In the genomic region with DNA sequence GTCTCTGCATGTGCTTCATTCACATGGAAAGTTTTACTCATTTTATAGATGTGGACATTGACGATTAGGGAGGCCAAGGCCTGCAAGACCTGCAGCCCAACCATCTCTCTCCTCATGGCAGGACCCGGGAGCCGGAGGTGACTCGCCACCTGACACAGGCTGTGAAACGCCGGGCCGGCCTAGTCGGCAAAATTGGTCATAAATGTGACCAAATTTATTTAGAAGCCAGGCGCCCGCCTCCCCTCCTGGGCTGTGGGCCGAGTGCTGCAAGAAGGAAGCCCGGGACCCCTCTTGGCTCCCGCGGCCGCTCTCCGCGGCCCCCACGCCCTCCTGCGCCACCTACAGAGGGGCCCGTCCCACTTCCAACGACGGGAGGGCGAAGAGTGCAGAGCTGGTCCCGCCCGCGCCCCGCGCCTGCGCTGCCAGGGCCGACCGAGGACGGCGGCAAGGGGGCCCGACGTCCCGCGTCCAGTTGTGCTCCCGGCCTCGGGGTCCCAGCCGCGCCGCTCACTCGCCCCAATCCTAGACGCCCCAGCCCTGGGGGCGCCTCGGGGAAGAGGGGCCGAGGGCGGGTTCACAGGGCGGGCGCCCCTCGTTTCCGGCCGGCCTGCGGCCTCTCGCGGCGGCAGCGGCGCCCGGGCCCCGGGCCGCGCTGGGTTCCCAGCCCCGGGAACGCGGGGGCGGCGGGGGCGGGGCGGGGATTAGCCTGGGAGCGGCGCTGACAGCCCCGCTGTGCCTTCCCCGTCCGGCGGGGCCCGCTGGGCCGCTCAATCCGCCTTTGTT, we compare ENCODE assay signal across 8 cellular contexts. TPM values are rescaled to one million over a fixed set of nuclear protein-coding genes. Genes with fewer than 3 reads are reported as not detected.
A peak's percentile ranks its signal among the peaks of the same experiment; 100 is the strongest.
DNase-seq lines count a peak whose midpoint lies in the region; ATAC-seq, FAIRE-seq and TF ChIP-seq lines count a peak whose summit lies in the region.

No MANE protein-coding gene starts in this region.

- DNase-seq in A549 (ENCODE audit: low read depth in 1 of 2, low spot score in 1 of 2) = peak; percentile 62 to 76
- peak; percentile 30 for DNase-seq in NCI-H460 (ENCODE audit: extremely low read depth, low read depth)
- DNase-seq in adrenal gland = peak in 4 of 7 donors; percentile 28 to 61 (median 42)
- DNase-seq in smooth muscle cell (lab: John Stamatoyannopoulos, UW; ENCODE audit: unreplicated experiment) = no peak
- no peak for DNase-seq in middle frontal gyrus (ENCODE audit: extremely low spot score, low spot score)

- H3K27ac ChIP-seq in A549 (peak overlapping the region; percentile 86 to 94), adrenal gland (peak overlapping the region in 1 of 5 donors; percentile 65), iPS-18a (ENCODE audit: low read length) (no peak overlapping the region), smooth muscle cell (ENCODE audit: low read depth) (no peak overlapping the region)

- H3K4me3 ChIP-seq in A549 (peak overlapping the region; percentile 57), GM08714 (ENCODE audit: low read length) (peak overlapping the region; percentile 44; the same call in 1 of the 2 replicates), adrenal gland (peak overlapping the region in 1 of 4 donors; percentile 73), iPS-18a (ENCODE audit: low read length) (peak overlapping the region; percentile 53), smooth muscle cell (peak overlapping the region; percentile 61)

- TF ChIP-seq POLR2A in A549 (IDR thresholded peaks at IDR 0.05; ENCODE audit: low read length) (peak; percentile 69), adrenal gland (IDR thresholded peaks at IDR 0.05) (no peak)

- H3K9me3 ChIP-seq in A549 (no peaks in the 10 kb centered on the region), adrenal gland (replicated peaks in 1 of 3) (no peaks in the 10 kb centered on the region), iPS-18a (ENCODE audit: control insufficient read depth, low read depth, low read length) (no peaks in the 10 kb centered on the region), smooth muscle cell (replicated peaks; ENCODE audit: low read depth) (no peaks in the 10 kb centered on the region)

- H3K36me3 ChIP-seq in adrenal gland (replicated peaks in 1 of 2) (no peaks in the 10 kb centered on the region), iPS-18a (ENCODE audit: control insufficient read depth, low read depth, low read length) (no peaks in the 10 kb centered on the region), smooth muscle cell (ENCODE audit: low read depth) (no peaks in the 10 kb centered on the region)

- TF ChIP-seq RAD21 in A549 (conservative IDR thresholded peaks at IDR 0.05 in 1 of 2, IDR thresholded peaks at IDR 0.05 in 1 of 2) = no peak

- peak overlapping the region; percentile 89 for H3K4me2 ChIP-seq in A549
- H3K4me2 ChIP-seq in smooth muscle cell = peak overlapping the region; percentile 91

- 6% methylated on average over 19 of the region's 79 CpGs for WGBS in A549 (ENCODE audit: missing lambda C conversion rate)
- 5 to 16% (median 9%) methylated on average over 24 to 79 of the region's 79 CpGs for WGBS in adrenal gland, 4 donors
- WGBS in smooth muscle cell (ENCODE audit: low lambda C conversion rate) = 9% methylated on average over 31 of the region's 79 CpGs

- no peaks in the 10 kb centered on the region for H3K79me2 ChIP-seq in smooth muscle cell (ENCODE audit: low read depth)

- CTCF ChIA-PET in A549 (lab: Yijun Ruan, JAX) = interaction anchor here (1.6 kb wide), 1 partner anchor 8 kb away, joined by 3 read pairs; no protein-coding TSS in a partner anchor

- H3K27me3 ChIP-seq in adrenal gland (no peaks in the 10 kb centered on the region), iPS-18a (ENCODE audit: control insufficient read depth, insufficient read depth, low read length) (peaks cover 83% of the 10 kb centered on the region), smooth muscle cell (ENCODE audit: low read depth) (no peaks in the 10 kb centered on the region)

- no peaks in the 10 kb centered on the region for H4K20me1 ChIP-seq in smooth muscle cell (ENCODE audit: low read depth)

- no peak for TF ChIP-seq EP300 in A549 (IDR thresholded peaks at IDR 0.05)

- H3K4me1 ChIP-seq in A549 (peaks cover 28% of the 10 kb centered on the region), adrenal gland (replicated peaks in 1 of 2) (peaks cover 6 to 23% of the 10 kb centered on the region in 2 donors), iPS-18a (ENCODE audit: control insufficient read depth, low read depth, low read length) (peaks cover 23% of the 10 kb centered on the region), smooth muscle cell (ENCODE audit: low read depth) (peaks cover 9% of the 10 kb centered on the region)

- TF ChIP-seq CTCF in A549 (IDR thresholded peaks at IDR 0.05) = no peak
- TF ChIP-seq CTCF in adrenal gland (IDR thresholded peaks at IDR 0.05) = no peak
- no peak for TF ChIP-seq CTCF in smooth muscle cell (IDR thresholded peaks at IDR 0.05; ENCODE audit: borderline replicate concordance, insufficient read depth, poor library complexity, severe bottlenecking)

- ATAC-seq in A549 (peak; percentile 75 to 87), GM18511 (IDR thresholded peaks at IDR 0.05; ENCODE audit: unreplicated experiment) (no peak)

- H3F3A ChIP-seq in smooth muscle cell (ENCODE audit: low read depth) = peaks cover 12% of the 10 kb centered on the region

- intact Hi-C loops in adrenal gland (cut with DNase I) = no loop called here

- FAIRE-seq in A549 (lab: Jason Lieb, UNC) = no peak

- peak overlapping the region; percentile 79 for H2AFZ ChIP-seq in smooth muscle cell (ENCODE audit: low read depth)

- H3K9ac ChIP-seq in iPS-18a (ENCODE audit: low read length) (peak overlapping the region; percentile 38), smooth muscle cell (ENCODE audit: low read depth) (peak overlapping the region; percentile 71)

- POLR2A ChIA-PET in A549 (lab: Yijun Ruan, JAX) = interaction anchor here (0.6 to 0.7 kb wide), 4 partner anchors 10 to 64 kb away, joined by 3 read pairs; no protein-coding TSS in a partner anchor

TF ChIP-seq in A549, 52 proteins besides CTCF, POLR2A, EP300 and RAD21 (continues in another document):
- TF ChIP-seq JUN (IDR thresholded peaks at IDR 0.05) (peak; percentile 42 to 79), TP53 (CRISPR knock-in tag; IDR thresholded peaks at IDR 0.05) (peak; percentile 66; the same call in 1 of the 2 replicates), RNF2 (IDR thresholded peaks at IDR 0.05; ENCODE audit: borderline replicate concordance, low read depth) (no peak), CEBPB (IDR thresholded peaks at IDR 0.05) (no peak), ATOH8 (CRISPR knock-in tag; IDR thresholded peaks at IDR 0.05; ENCODE audit: low read depth) (no peak), ZSCAN20 (CRISPR knock-in tag; IDR thresholded peaks at IDR 0.05) (no peak), RARB (CRISPR knock-in tag; IDR thresholded peaks at IDR 0.05) (no peak), NFE2L2 (conservative IDR thresholded peaks at IDR 0.05; ENCODE audit: low read length) (no peak), BHLHE40 (IDR thresholded peaks at IDR 0.05; ENCODE audit: low read depth, low read length) (no peak), BCL3 (IDR thresholded peaks at IDR 0.05) (0 out of 3 replicates have a peak, but pooled peaks have one; percentile 3), MAFK (IDR thresholded peaks at IDR 0.05; ENCODE audit: partially characterized antibody) (no peak), TFCP2L1 (CRISPR knock-in tag; IDR thresholded peaks at IDR 0.05) (peak; percentile 44; the same call in 1 of the 2 replicates)
- TF ChIP-seq, protein P1, sequence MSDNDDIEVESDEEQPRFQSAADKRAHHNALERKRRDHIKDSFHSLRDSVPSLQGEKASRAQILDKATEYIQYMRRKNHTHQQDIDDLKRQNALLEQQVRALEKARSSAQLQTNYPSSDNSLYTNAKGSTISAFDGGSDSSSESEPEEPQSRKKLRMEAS (IDR thresholded peaks at IDR 0.05) = peak; percentile 63
- TF ChIP-seq, protein P2, sequence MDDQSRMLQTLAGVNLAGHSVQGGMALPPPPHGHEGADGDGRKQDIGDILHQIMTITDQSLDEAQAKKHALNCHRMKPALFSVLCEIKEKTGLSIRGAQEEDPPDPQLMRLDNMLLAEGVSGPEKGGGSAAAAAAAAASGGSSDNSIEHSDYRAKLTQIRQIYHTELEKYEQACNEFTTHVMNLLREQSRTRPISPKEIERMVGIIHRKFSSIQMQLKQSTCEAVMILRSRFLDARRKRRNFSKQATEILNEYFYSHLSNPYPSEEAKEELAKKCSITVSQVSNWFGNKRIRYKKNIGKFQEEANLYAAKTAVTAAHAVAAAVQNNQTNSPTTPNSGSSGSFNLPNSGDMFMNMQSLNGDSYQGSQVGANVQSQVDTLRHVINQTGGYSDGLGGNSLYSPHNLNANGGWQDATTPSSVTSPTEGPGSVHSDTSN (IDR thresholded peaks at IDR 0.05) = 0 out of 2 replicates have a peak, but pooled peaks have one; percentile 10

RNA-seq across cellular contexts. Expression of gene WNT3, which starts 47.5 kb away (rescaled TPM):
- polyA plus RNA-seq in A549 (2011; rRNA removed) = 10.8 and 11.6 TPM in 2 replicates
- polyA plus RNA-seq in A549 (2012; cell fraction: cytosol; rRNA removed) = 5.3 and 6.2 TPM in 2 replicates
- polyA plus RNA-seq in A549 (2012; cell fraction: nucleus; rRNA removed) = 9.1 and 9.9 TPM in 2 replicates
- polyA plus RNA-seq in A549 (2017; fragmentation: RNase III; extraction: RNeasy Plus Mini Kit Qiagen cat#74134 plus additional on column Dnase treatment) = 5.9 to 8.4 TPM (median 8.3 TPM) in 3 replicates
- 7.0 TPM in 2 replicates for polyA minus RNA-seq in A549 (2011; rRNA and poly(A)+ RNA removed)
- 5.8 and 7.0 TPM in 2 replicates for total RNA-seq in NCI-H460 (2014; rRNA removed; shearing (Covaris generic))
- polyA plus RNA-seq in NCI-H460 (2014; cell fraction: nucleus; rRNA removed) = 12.1 and 13.0 TPM in 2 replicates
- total RNA-seq in adrenal gland = 1 to 10 TPM in 2 of 8 donors, under 1 TPM in 4, not detected in 2; 0.17 to 1.1 (median 0.46) TPM
- polyA plus RNA-seq in adrenal gland = 1 to 10 TPM in 1 of 3 donors, under 1 TPM in 2; 0.16 to 1.0 (median 0.40) TPM
- 6.2 and 6.5 TPM in 2 replicates for total RNA-seq in smooth muscle cell
- polyA plus RNA-seq in smooth muscle cell = 2.9 and 6.4 TPM in 2 replicates

Comparison
In these comparisons a context has a peak if more than half of its experiments do, and no peak if none do; other contexts are left out.
1. DNase-seq: peak in A549 (2 of 2), NCI-H460 (single experiment) and adrenal gland (4 of 7); none in smooth muscle cell (single experiment) and middle frontal gyrus (single experiment).
2. H3K27ac ChIP-seq: peak in A549 (2 of 2); none in iPS-18a (single experiment) and smooth muscle cell (single experiment).